In genomic region chr3:113233497-113233896, GRCh38 we compare ENCODE assay signal across 16 cellular contexts. TPM values are rescaled to one million over a fixed set of nuclear protein-coding genes. Genes with fewer than 3 reads are reported as not detected.
DNase-seq lines count a peak whose midpoint lies in the region; ATAC-seq, FAIRE-seq and TF ChIP-seq lines count a peak whose summit lies in the region.
"Had no signal": no experiment of that assay in that cellular context is flagged by ENCODE, and none has a peak within 500 bp of the region (broad histone marks: within the 10 kb centered on the region; RNA-seq: fewer than 3 reads in every experiment).

No MANE protein-coding gene starts in this region.

- in situ Hi-C loops in mammary epithelial cell (cut with MboI; ENCODE audit: low sequenced_read_pairs in 2 of 2), result no loop called here

- FAIRE-seq in keratinocyte (lab: Jason Lieb, UNC), result no peak

- peak overlapping the region; percentile 79 to 80 for H3K27ac ChIP-seq in breast epithelium
- H3K27ac ChIP-seq in mammary epithelial cell (ENCODE audit: insufficient read depth, low read depth, low read length), result no peak overlapping the region
- peak overlapping the region; percentile 90 for H3K27ac ChIP-seq in keratinocyte (ENCODE audit: control insufficient read depth, insufficient read depth, low read length)
- H3K27ac ChIP-seq in spleen, result no peak overlapping the region
- H3K27ac ChIP-seq in vagina, result peak overlapping the region; percentile 35
- no peak overlapping the region for H3K27ac ChIP-seq in psoas muscle
- H3K27ac ChIP-seq in upper lobe of right lung, result no peak overlapping the region
- H3K27ac ChIP-seq: 22Rv1 had no signal

- H2AFZ ChIP-seq in mammary epithelial cell (ENCODE audit: low read depth, low read length), result no peak overlapping the region
- H2AFZ ChIP-seq in keratinocyte (ENCODE audit: control insufficient read depth, low read length), result peak overlapping the region; percentile 1
- H2AFZ ChIP-seq: GM23338 had no signal

- H3K36me3 Mint-ChIP-seq in activated T-helper 2 cell treated with anti-CD3 and anti-CD28 coated beads, Interferon-gamma antibody, Interleukin-2, Interleukin-4, amounts not matched to agents 10 μg/mL and 5 μg/mL and 100 μg/mL, durations not matched to agents 14 hours and 24 hours and 36 hours (ENCODE audit: low read depth), result no peaks in the 10 kb centered on the region
- H3K36me3 Mint-ChIP-seq: CD14-positive monocyte; CD8-positive, alpha-beta memory T cell had no signal

- no peak for TF ChIP-seq CTCF in breast epithelium (IDR thresholded peaks at IDR 0.05)
- TF ChIP-seq CTCF in mammary epithelial cell (conservative IDR thresholded peaks at IDR 0.05 in 1 of 2, IDR thresholded peaks at IDR 0.05 in 1 of 2; ENCODE audit: extremely low read depth in 1 of 2, insufficient read depth in 1 of 2, low read depth in 1 of 2, low read length in 2 of 2), result no peak
- no peak for TF ChIP-seq CTCF in keratinocyte (optimal IDR thresholded peaks at IDR 0.05 in 1 of 3, IDR thresholded peaks at IDR 0.05 in 1 of 3, conservative IDR thresholded peaks at IDR 0.05 in 1 of 3; ENCODE audit: extremely low read depth in 1 of 3, insufficient read depth in 2 of 3, low read length in 3 of 3)
- no peak for TF ChIP-seq CTCF in spleen (IDR thresholded peaks at IDR 0.05 in 8 of 11, conservative IDR thresholded peaks at IDR 0.05 in 3 of 11)
- TF ChIP-seq CTCF in vagina (IDR thresholded peaks at IDR 0.05), result no peak
- TF ChIP-seq CTCF in psoas muscle (IDR thresholded peaks at IDR 0.05), result no peak
- no peak for TF ChIP-seq CTCF in upper lobe of right lung (IDR thresholded peaks at IDR 0.05)

- no peak overlapping the region for H3K4me3 Mint-ChIP-seq in activated T-helper 2 cell treated with anti-CD3 and anti-CD28 coated beads, Interferon-gamma antibody, Interleukin-2, Interleukin-4, amounts not matched to agents 10 μg/mL and 5 μg/mL and 100 μg/mL, durations not matched to agents 14 hours and 24 hours and 36 hours (ENCODE audit: low read depth)
- H3K4me3 Mint-ChIP-seq: CD14-positive monocyte; CD8-positive, alpha-beta memory T cell; GM23338 had no signal

- H3K27ac Mint-ChIP-seq in activated T-helper 2 cell treated with anti-CD3 and anti-CD28 coated beads, Interferon-gamma antibody, Interleukin-2, Interleukin-4, amounts not matched to agents 10 μg/mL and 5 μg/mL and 100 μg/mL, durations not matched to agents 14 hours and 24 hours and 36 hours, result no peak overlapping the region
- H3K27ac Mint-ChIP-seq: GM23338 had no signal

- H3K4me3 ChIP-seq in breast epithelium (no peak overlapping the region), mammary epithelial cell (replicated peaks in 1 of 3; ENCODE audit: insufficient read depth in 1 of 3, low read depth in 2 of 3, low read length in 3 of 3) (no peak overlapping the region), keratinocyte (ENCODE audit: control insufficient read depth in 2 of 3, extremely low read depth in 1 of 3, insufficient read depth in 2 of 3, low read depth in 1 of 3, low read length in 3 of 3) (no peak overlapping the region), spleen (no peak overlapping the region), vagina (no peak overlapping the region), psoas muscle (no peak overlapping the region), upper lobe of right lung (no peak overlapping the region)
- H3K4me3 ChIP-seq: GM23338 had no signal

- peaks cover 9% of the 10 kb centered on the region for H3K4me1 Mint-ChIP-seq in activated T-helper 2 cell treated with anti-CD3 and anti-CD28 coated beads, Interferon-gamma antibody, Interleukin-2, Interleukin-4, amounts not matched to agents 10 μg/mL and 5 μg/mL and 100 μg/mL, durations not matched to agents 14 hours and 24 hours and 36 hours (ENCODE audit: low read depth)
- H3K4me1 Mint-ChIP-seq: CD14-positive monocyte; CD8-positive, alpha-beta memory T cell had no signal

- H3K27me3 Mint-ChIP-seq in activated T-helper 2 cell treated with anti-CD3 and anti-CD28 coated beads, Interferon-gamma antibody, Interleukin-2, Interleukin-4, amounts not matched to agents 10 μg/mL and 5 μg/mL and 100 μg/mL, durations not matched to agents 14 hours and 24 hours and 36 hours (ENCODE audit: low read depth), result no peaks in the 10 kb centered on the region

- 96% methylated on average over 7 of the region's 9 CpGs for WGBS in mammary epithelial cell (ENCODE audit: low coverage, missing lambda C conversion rate)
- 89 to 93% (median 92%) methylated on average over 9 of the region's 9 CpGs for WGBS in spleen, 5 donors
- 91 to 94% (median 93%) methylated on average over 9 of the region's 9 CpGs for WGBS in psoas muscle, 3 donors

- intact Hi-C loops in breast epithelium (cut with DNase I; ENCODE audit: low total_unique reads) (no loop called here), mammary epithelial cell (cut with micrococcal nuclease) (no loop called here), spleen (cut with DNase I; ENCODE audit: low total_unique reads) (no loop called here), vagina (cut with DNase I) (no loop called here), psoas muscle (cut with DNase I) (no loop called here), upper lobe of right lung (cut with DNase I) (no loop called here)
- intact Hi-C loops in activated T-helper 2 cell treated with anti-CD3 and anti-CD28 coated beads, Interferon-gamma antibody, Interleukin-2, Interleukin-4, amounts not matched to agents 10 μg/mL and 5 μg/mL and 100 μg/mL, durations not matched to agents 14 hours and 24 hours and 36 hours (cut with micrococcal nuclease), result no loop called here

- no peak for DNase-seq in breast epithelium (ENCODE audit: low spot score in 2 of 2)
- no peak for DNase-seq in mammary epithelial cell
- DNase-seq in keratinocyte (ENCODE audit: low read depth, low spot score), result no peak
- DNase-seq in spleen, result peak; percentile 51
- DNase-seq in vagina (ENCODE audit: extremely low spot score in 2 of 2), result no peak
- DNase-seq in activated T-helper 2 cell treated with anti-CD3 and anti-CD28 coated beads, Interferon-gamma antibody, Interleukin-2, Interleukin-4, amounts not matched to agents 10 μg/mL and 5 μg/mL and 100 μg/mL, durations not matched to agents 14 hours and 24 hours and 36 hours (ENCODE audit: low spot score), result no peak
- no peak for DNase-seq in psoas muscle
- DNase-seq in upper lobe of right lung, result no peak
- DNase-seq: Caco-2; CD8-positive, alpha-beta memory T cell; DND-41; GDM1; H7 had no signal

- no TSS peak for BruUV-seq in mammary epithelial cell (replicated peaks; lab: Mats Ljungman, UMichigan)

- H3K79me2 ChIP-seq in mammary epithelial cell (ENCODE audit: insufficient read depth, low read length) (no peaks in the 10 kb centered on the region), keratinocyte (ENCODE audit: control insufficient read depth, insufficient read depth, low read length) (no peaks in the 10 kb centered on the region)

- dilution Hi-C loops in mammary epithelial cell (cut with HindIII; ENCODE audit: low sequenced_read_pairs) (no loop called here), keratinocyte (cut with MboI; ENCODE audit: extremely low pct_ligation_motif_present, low sequenced_read_pairs) (no loop called here)

- no peaks in the 10 kb centered on the region for H3K9me3 ChIP-seq in breast epithelium
- H3K9me3 ChIP-seq in mammary epithelial cell (replicated peaks; ENCODE audit: insufficient read depth, low read length), result no peaks in the 10 kb centered on the region
- no peaks in the 10 kb centered on the region for H3K9me3 ChIP-seq in keratinocyte (ENCODE audit: control insufficient read depth, low read depth, low read length)
- no peaks in the 10 kb centered on the region for H3K9me3 ChIP-seq in spleen
- no peaks in the 10 kb centered on the region for H3K9me3 ChIP-seq in vagina
- H3K9me3 ChIP-seq in psoas muscle, result no peaks in the 10 kb centered on the region
- H3K9me3 ChIP-seq in upper lobe of right lung, result no peaks in the 10 kb centered on the region
- H3K9me3 ChIP-seq: Caco-2 had no signal

- ATAC-seq in psoas muscle (no peak), upper lobe of right lung (no peak)
- ATAC-seq: GM23338 had no signal

- H3K9me1 ChIP-seq in keratinocyte (ENCODE audit: control insufficient read depth, extremely low read depth, insufficient read depth, low read length), result no peaks in the 10 kb centered on the region

- no peaks in the 10 kb centered on the region for H3K27me3 ChIP-seq in breast epithelium
- no peaks in the 10 kb centered on the region for H3K27me3 ChIP-seq in mammary epithelial cell (ENCODE audit: insufficient read depth, low read length)
- H3K27me3 ChIP-seq in keratinocyte (ENCODE audit: control insufficient read depth, extremely low read depth, insufficient read depth, low read length), result no peaks in the 10 kb centered on the region
- no peaks in the 10 kb centered on the region for H3K27me3 ChIP-seq in spleen (replicated peaks in 1 of 7)
- H3K27me3 ChIP-seq in vagina, result no peaks in the 10 kb centered on the region
- H3K27me3 ChIP-seq in psoas muscle (ENCODE audit: insufficient read depth in 3 of 3, low read length in 2 of 3), result no peaks in the 10 kb centered on the region
- no peaks in the 10 kb centered on the region for H3K27me3 ChIP-seq in upper lobe of right lung

- H3K9me3 Mint-ChIP-seq in activated T-helper 2 cell treated with anti-CD3 and anti-CD28 coated beads, Interferon-gamma antibody, Interleukin-2, Interleukin-4, amounts not matched to agents 10 μg/mL and 5 μg/mL and 100 μg/mL, durations not matched to agents 14 hours and 24 hours and 36 hours, result no peaks in the 10 kb centered on the region
- H3K9me3 Mint-ChIP-seq: CD14-positive monocyte; CD8-positive, alpha-beta memory T cell; GM23338 had no signal

- H3K4me2 ChIP-seq in mammary epithelial cell (ENCODE audit: insufficient read depth, low read depth, low read length) (no peak overlapping the region), keratinocyte (ENCODE audit: control insufficient read depth, extremely low read depth, insufficient read depth, low read depth, low read length) (peak overlapping the region; percentile 60)
- H3K4me2 ChIP-seq: GM23338 had no signal

- no peaks in the 10 kb centered on the region for H4K20me1 ChIP-seq in mammary epithelial cell (ENCODE audit: insufficient read depth, low read length)
- H4K20me1 ChIP-seq in keratinocyte (ENCODE audit: control insufficient read depth, extremely low read depth, insufficient read depth, low read length), result no peaks in the 10 kb centered on the region

- peaks cover 5 to 22% of the 10 kb centered on the region in 2 donors for H3K4me1 ChIP-seq in breast epithelium
- peaks cover 43% of the 10 kb centered on the region for H3K4me1 ChIP-seq in mammary epithelial cell (ENCODE audit: insufficient read depth, low read length)
- peaks cover 55% of the 10 kb centered on the region for H3K4me1 ChIP-seq in keratinocyte (ENCODE audit: control insufficient read depth, extremely low read depth, insufficient read depth, low read length)
- peaks cover 0 to 5% (median 0%) of the 10 kb centered on the region in 6 donors for H3K4me1 ChIP-seq in spleen
- H3K4me1 ChIP-seq in vagina, result peaks cover 43% of the 10 kb centered on the region
- no peaks in the 10 kb centered on the region for H3K4me1 ChIP-seq in psoas muscle
- peaks cover 10% of the 10 kb centered on the region for H3K4me1 ChIP-seq in upper lobe of right lung
- H3K4me1 ChIP-seq: Caco-2 had no signal

- H3K9ac ChIP-seq in mammary epithelial cell (ENCODE audit: insufficient read depth, low read length) (no peak overlapping the region), keratinocyte (ENCODE audit: control insufficient read depth, extremely low read depth, insufficient read depth, low read length) (no peak overlapping the region)

- no peak for TF ChIP-seq POLR2A in breast epithelium (IDR thresholded peaks at IDR 0.05)
- no peak for TF ChIP-seq POLR2A in spleen (IDR thresholded peaks at IDR 0.05)
- TF ChIP-seq POLR2A in vagina (IDR thresholded peaks at IDR 0.05), result no peak

- CTCF ChIA-PET in mammary epithelial cell (lab: Charles Lee; ENCODE audit: low non-redundant PET), result interaction anchor here (0.6 kb wide), 1 partner anchor 940 kb away, joined by 4 read pairs; no protein-coding TSS in a partner anchor

- H3K36me3 ChIP-seq in breast epithelium (no peaks in the 10 kb centered on the region), mammary epithelial cell (ENCODE audit: insufficient read depth, low read length) (no peaks in the 10 kb centered on the region), keratinocyte (ENCODE audit: control insufficient read depth in 2 of 2, extremely low read depth in 1 of 2, insufficient read depth in 2 of 2, low read length in 2 of 2) (no peaks in the 10 kb centered on the region), spleen (no peaks in the 10 kb centered on the region), vagina (no peaks in the 10 kb centered on the region), psoas muscle (ENCODE audit: insufficient read depth in 1 of 2, low read depth in 1 of 2) (no peaks in the 10 kb centered on the region), upper lobe of right lung (no peaks in the 10 kb centered on the region)

RNA-seq across cellular contexts. Expression of gene BOC, which starts 22.1 kb away (rescaled TPM):
- total RNA-seq in breast epithelium (10 to 100 TPM; 48.8 to 56.6 (median 55.1) TPM), mammary epithelial cell (10 to 100 TPM; 18.5 to 49.7 TPM), spleen (10 to 100 TPM in 6 of 7 donors, 1 to 10 TPM in 1; 8.8 to 21.9 (median 16.6) TPM), vagina (93.1 TPM), psoas muscle (10 to 100 TPM in 1 of 4 donors, 1 to 10 TPM in 3; 3.6 to 15.4 (median 4.6) TPM), upper lobe of right lung (6.1 TPM)
- polyA plus RNA-seq in mammary epithelial cell (16.5 TPM), keratinocyte (9.3 to 11.3 TPM (median 11.2 TPM) in 3 replicates), spleen (1 to 10 TPM; 1.5 to 1.7 (median 1.6) TPM), psoas muscle (1 to 10 TPM; 1.1 to 3.8 (median 1.8) TPM)
- polyA minus RNA-seq in mammary epithelial cell (26.3 TPM), keratinocyte (16.0 to 20.6 TPM (median 16.2 TPM) in 3 replicates)
- 7.9 TPM for polyA plus RNA-seq in keratinocyte (2011; ENCODE audit: low read depth)
- 8.5 and 12.4 TPM in 2 replicates for polyA plus RNA-seq in keratinocyte (2011; cell fraction: cytosol; rRNA removed)
- 17.8 and 22.0 TPM in 2 replicates for polyA plus RNA-seq in keratinocyte (2011; cell fraction: nucleus; rRNA removed)
- 5.5 and 8.0 TPM in 2 replicates for polyA plus RNA-seq in keratinocyte (2012; ENCODE audit: low replicate concordance)
- polyA minus RNA-seq in keratinocyte (2011; cell fraction: cytosol; rRNA and poly(A)+ RNA removed), result 5.9 TPM
- 16.7 and 20.6 TPM in 2 replicates for polyA minus RNA-seq in keratinocyte (2011; cell fraction: nucleus; rRNA and poly(A)+ RNA removed)
- total RNA-seq in activated T-helper 2 cell treated with anti-CD3 and anti-CD28 coated beads, Interferon-gamma antibody, Interleukin-2, Interleukin-4, amounts not matched to agents 10 μg/mL and 5 μg/mL and 100 μg/mL, durations not matched to agents 14 hours and 24 hours and 36 hours, result 4.2 and 5.4 TPM in 2 replicates
- total RNA-seq: CD8-positive, alpha-beta memory T cell had no signal
- polyA plus RNA-seq: CD14-positive monocyte; CD8-positive, alpha-beta memory T cell had no signal

Comparison
In these comparisons a context has a peak if more than half of its experiments do, and no peak if none do; other contexts are left out.
1. H3K27ac ChIP-seq: peak in breast epithelium (2 of 2), keratinocyte (single experiment) and vagina (single experiment); none in mammary epithelial cell (single experiment), spleen (0 of 8), psoas muscle (single experiment) and upper lobe of right lung (single experiment).